In the genomic region with DNA sequence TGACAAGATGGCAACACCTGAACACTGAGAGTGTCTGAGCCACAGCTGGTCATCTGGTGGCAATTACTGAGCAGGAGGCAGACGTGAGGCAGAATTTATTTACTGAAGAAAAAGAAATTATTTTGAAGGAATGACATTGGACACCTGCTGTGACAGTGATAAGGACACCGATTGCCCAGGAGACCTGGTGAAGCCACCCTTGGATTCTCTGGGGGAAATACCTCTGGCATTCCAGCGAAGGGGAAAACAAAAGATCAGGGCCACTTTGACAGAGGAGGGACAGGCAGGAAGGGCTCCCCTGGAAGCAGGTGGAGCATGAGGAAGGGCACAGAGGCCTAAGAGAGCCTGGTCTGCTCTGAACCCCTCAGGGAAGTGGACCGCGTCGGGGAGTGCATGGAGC, we compare ENCODE assay signal across 6 cellular contexts.
"Had no signal": no experiment of that assay in that cellular context is flagged by ENCODE, and none has a peak within 500 bp of the region (broad histone marks: within the 10 kb centered on the region; RNA-seq: fewer than 3 reads in every experiment).

No MANE protein-coding gene starts in this region.

- H3K4me1 ChIP-seq: stomach, upper lobe of right lung had no signal

- FAIRE-seq: astrocyte, frontal cortex had no signal

- H3K4me3 ChIP-seq: skin epidermis, stomach, thoracic aorta, upper lobe of right lung had no signal

- H3K36me3 ChIP-seq: thoracic aorta, upper lobe of right lung had no signal

- H3K27ac ChIP-seq: skin epidermis, stomach, thoracic aorta, upper lobe of right lung had no signal

- H3K27me3 ChIP-seq: stomach, upper lobe of right lung had no signal

- DNase-seq: upper lobe of right lung had no signal

- H3K9me3 ChIP-seq: stomach, thoracic aorta, upper lobe of right lung had no signal
